ENCODE assay signal across 1 cellular context in genomic region chr9:137423001-137423809, GRCh38.
TF ChIP-seq lines count a peak whose summit lies in the region.

Gene EXD3 (minus strand): TSS chr9:137423162. CDS start chr9:137395357, 27,805 bp downstream.
Gene NOXA1 (plus strand): TSS chr9:137423393. CDS start chr9:137423530, 137 bp downstream.

TF ChIP-seq in A549, 52 proteins besides CTCF, POLR2A, EP300 and RAD21 (continued from another document):
- TF ChIP-seq CBX2 (IDR thresholded peaks at IDR 0.05; ENCODE audit: borderline replicate concordance, low read depth) (no peak), CHD2 (IDR thresholded peaks at IDR 0.05; ENCODE audit: low read length, partially characterized antibody) (no peak), POLR2AphosphoS2 (conservative IDR thresholded peaks at IDR 0.05; ENCODE audit: low read length) (no peak), MYC (IDR thresholded peaks at IDR 0.05; ENCODE audit: borderline replicate concordance, low read length) (peak; percentile 60; the same call in 1 of the 2 replicates), RFX5 (IDR thresholded peaks at IDR 0.05) (peak; percentile 38; the same call in 1 of the 2 replicates), TP53 (CRISPR knock-in tag; IDR thresholded peaks at IDR 0.05) (no peak), ZSCAN20 (CRISPR knock-in tag; IDR thresholded peaks at IDR 0.05) (no peak), PHF8 (IDR thresholded peaks at IDR 0.05; ENCODE audit: borderline replicate concordance, low read depth) (no peak; the same call in 1 of the 2 replicates), MAZ (IDR thresholded peaks at IDR 0.05; ENCODE audit: borderline replicate concordance, low read depth, low read length) (peak; percentile 97), NR3C1 (IDR thresholded peaks at IDR 0.05) (no peak), KDM1A (IDR thresholded peaks at IDR 0.05; ENCODE audit: low read depth) (no peak), ZNF302 (CRISPR knock-in tag; IDR thresholded peaks at IDR 0.05) (no peak), RNF2 (IDR thresholded peaks at IDR 0.05; ENCODE audit: borderline replicate concordance, low read depth) (no peak), JUN (IDR thresholded peaks at IDR 0.05) (peak; percentile 75 to 91), JUNB (IDR thresholded peaks at IDR 0.05) (no peak), TFCP2L1 (CRISPR knock-in tag; IDR thresholded peaks at IDR 0.05) (no peak), HMGXB4 (CRISPR knock-in tag; IDR thresholded peaks at IDR 0.05; ENCODE audit: borderline replicate concordance) (no peak), HOXA7 (CRISPR knock-in tag; IDR thresholded peaks at IDR 0.05) (no peak), HDAC2 (IDR thresholded peaks at IDR 0.05) (no peak), REST (IDR thresholded peaks at IDR 0.05) (no peak), FOXS1 (CRISPR knock-in tag; IDR thresholded peaks at IDR 0.05) (no peak), ZC3H11A (IDR thresholded peaks at IDR 0.05) (no peak), FOSB (CRISPR knock-in tag; IDR thresholded peaks at IDR 0.05) (no peak), HES2 (IDR thresholded peaks at IDR 0.05) (no peak), EHF (CRISPR knock-in tag; IDR thresholded peaks at IDR 0.05) (0 out of 2 replicates have a peak, but pooled peaks have one; percentile 57), ZFP36 (IDR thresholded peaks at IDR 0.05; ENCODE audit: borderline replicate concordance, partially characterized antibody) (no peak), SMC3 (IDR thresholded peaks at IDR 0.05) (peak; percentile 78), BCL3 (IDR thresholded peaks at IDR 0.05) (peak; percentile 62; the same call in 1 of the 3 replicates), KDM5A (IDR thresholded peaks at IDR 0.05) (no peak), CEBPB (IDR thresholded peaks at IDR 0.05) (no peak), RARB (CRISPR knock-in tag; IDR thresholded peaks at IDR 0.05) (no peak), HOXB5 (CRISPR knock-in tag; IDR thresholded peaks at IDR 0.05) (peak; percentile 57; the same call in 1 of the 2 replicates)
- TF ChIP-seq, protein P1, sequence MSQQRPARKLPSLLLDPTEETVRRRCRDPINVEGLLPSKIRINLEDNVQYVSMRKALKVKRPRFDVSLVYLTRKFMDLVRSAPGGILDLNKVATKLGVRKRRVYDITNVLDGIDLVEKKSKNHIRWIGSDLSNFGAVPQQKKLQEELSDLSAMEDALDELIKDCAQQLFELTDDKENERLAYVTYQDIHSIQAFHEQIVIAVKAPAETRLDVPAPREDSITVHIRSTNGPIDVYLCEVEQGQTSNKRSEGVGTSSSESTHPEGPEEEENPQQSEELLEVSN (IDR thresholded peaks at IDR 0.05; ENCODE audit: borderline replicate concordance, low read depth): 0 out of 2 replicates have a peak, but pooled peaks have one; percentile 15
